ENCODE assay signal across 12 cellular contexts in the genomic region with DNA sequence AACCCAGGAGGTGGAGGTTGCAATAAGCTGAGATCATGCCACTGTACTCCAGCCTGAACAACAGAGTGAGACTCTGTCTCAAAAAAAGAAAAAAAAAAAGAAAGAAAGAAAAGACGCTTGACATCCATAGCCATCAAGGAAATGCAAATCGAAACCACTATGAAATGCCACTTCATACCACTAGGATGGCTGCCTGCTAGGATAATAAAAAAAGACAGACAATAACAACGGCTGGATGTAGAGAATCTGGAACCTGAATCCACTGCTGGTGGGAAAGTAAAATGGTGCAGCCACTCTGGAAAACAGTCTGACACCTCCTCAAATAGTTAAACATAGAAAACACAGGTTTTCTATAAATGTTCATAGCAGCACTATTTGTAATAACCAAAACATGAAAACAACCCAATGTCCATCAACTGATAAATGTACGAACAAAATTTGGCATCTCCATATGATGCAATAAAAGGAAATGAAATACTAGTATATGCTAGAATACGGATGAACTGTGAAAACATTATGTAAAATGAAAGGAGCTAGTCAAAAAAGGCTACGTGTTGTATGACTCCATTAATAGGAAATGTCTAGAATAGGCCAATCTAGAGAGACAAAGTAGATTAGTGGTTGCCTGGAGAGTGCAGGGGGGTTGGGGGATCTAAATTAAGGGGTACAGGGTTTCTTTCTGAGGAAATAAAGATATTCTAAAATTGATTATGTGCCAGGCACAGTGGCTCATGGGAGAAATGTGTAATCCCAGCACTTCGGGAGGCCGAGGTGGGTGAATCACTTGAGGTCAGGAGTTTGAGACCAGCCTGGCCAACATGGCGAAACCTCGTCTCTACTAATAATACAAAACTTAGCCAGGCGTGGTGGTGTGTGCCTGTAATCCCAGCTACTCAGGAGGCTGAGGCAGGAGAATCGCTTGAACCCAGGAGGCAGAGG. TPM values are rescaled to one million over a fixed set of nuclear protein-coding genes. Genes with fewer than 3 reads are reported as not detected.
DNase-seq lines count a peak whose midpoint lies in the region; ATAC-seq, FAIRE-seq and TF ChIP-seq lines count a peak whose summit lies in the region.
"Had no signal": no experiment of that assay in that cellular context is flagged by ENCODE, and none has a peak within 500 bp of the region (broad histone marks: within the 10 kb centered on the region; RNA-seq: fewer than 3 reads in every experiment).

No MANE protein-coding gene starts in this region.

- no peaks in the 10 kb centered on the region for H3K9me3 ChIP-seq in Peyer's patch
- H3K9me3 ChIP-seq in endothelial cell of umbilical vein (replicated peaks; ENCODE audit: control insufficient read depth, insufficient read depth, low read length), result no peaks in the 10 kb centered on the region

- H3K27ac ChIP-seq in Peyer's patch (peak overlapping the region in 3 of 4 donors; percentile 25 to 88 (median 87)), endothelial cell of umbilical vein (ENCODE audit: insufficient read depth, low read depth, low read length) (peak overlapping the region; percentile 77)

- H3K27me3 ChIP-seq in Peyer's patch, result no peaks in the 10 kb centered on the region
- no peaks in the 10 kb centered on the region for H3K27me3 ChIP-seq in endothelial cell of umbilical vein (ENCODE audit: control insufficient read depth in 2 of 2, insufficient read depth in 2 of 2, low read length in 2 of 2)

- TF ChIP-seq POLR2A in Peyer's patch (IDR thresholded peaks at IDR 0.05) (no peak), endothelial cell of umbilical vein (IDR thresholded peaks at IDR 0.05; ENCODE audit: low read depth, low read length) (no peak)

- dilution Hi-C loops in endothelial cell of umbilical vein (cut with MboI; ENCODE audit: extremely low pct_ligation_motif_present, low sequenced_read_pairs), result no loop called here

- H3K4me2 ChIP-seq in endothelial cell of umbilical vein (ENCODE audit: insufficient read depth, low read length), result no peak overlapping the region

- peaks cover 3% of the 10 kb centered on the region for H3K9me3 Mint-ChIP-seq in activated CD4-positive, alpha-beta T cell treated with anti-CD3 and anti-CD28 coated beads, Interleukin-2, amount 10 ng/mL, durations not matched to agents 24 days and 14 days

- H4K20me1 ChIP-seq in endothelial cell of umbilical vein (replicated peaks; ENCODE audit: control insufficient read depth, extremely low read depth, insufficient read depth, low read length), result no peaks in the 10 kb centered on the region

- peak overlapping the region; percentile 84 for H3K27ac Mint-ChIP-seq in activated CD4-positive, alpha-beta T cell treated with anti-CD3 and anti-CD28 coated beads, Interleukin-2, amount 10 ng/mL, durations not matched to agents 24 days and 14 days

- no peak overlapping the region for H3K4me3 Mint-ChIP-seq in activated CD4-positive, alpha-beta T cell treated with anti-CD3 and anti-CD28 coated beads, Interleukin-2, amount 10 ng/mL, durations not matched to agents 24 days and 14 days

- H3K4me1 Mint-ChIP-seq in activated CD4-positive, alpha-beta T cell treated with anti-CD3 and anti-CD28 coated beads, Interleukin-2, amount 10 ng/mL, durations not matched to agents 24 days and 14 days, result peaks cover 37% of the 10 kb centered on the region

- CTCF ChIA-PET in endothelial cell of umbilical vein (lab: Charles Lee), result interaction anchor here (1.2 to 1.3 kb wide), 2 partner anchors 13 to 16 kb away, joined by 3 read pairs; no protein-coding TSS in a partner anchor

- no peak overlapping the region for H3K9ac ChIP-seq in endothelial cell of umbilical vein (replicated peaks; ENCODE audit: extremely low read depth, insufficient read depth, low read length)

- H3K4me3 ChIP-seq in Peyer's patch (peak overlapping the region in 2 of 4 donors; percentile 31 to 45), endothelial cell of umbilical vein (replicated peaks in 1 of 3; ENCODE audit: insufficient read depth in 1 of 3, low read depth in 1 of 3, low read length in 3 of 3) (no peak overlapping the region)

- DNase-seq in activated CD4-positive, alpha-beta T cell treated with anti-CD3 and anti-CD28 coated beads, Interleukin-2, amount 10 ng/mL, durations not matched to agents 24 days and 14 days, result no peak
- no peak for DNase-seq in activated CD4-positive, alpha-beta T cell treated with anti-CD3 and anti-CD28 coated beads for 1 hour
- DNase-seq in Peyer's patch, result no peak
- DNase-seq in endothelial cell of umbilical vein (ENCODE audit: low read depth, low spot score), result no peak
- DNase-seq in stimulated activated CD8-positive, alpha-beta memory T cell treated with anti-CD3 and anti-CD28 coated beads, Interleukin-4, amount 100 ng/mL, for 48 hours, result peak; percentile 51
- DNase-seq in NCI-H748 treated with DMSO at 0.1 percent for 48 hours (lab: John Stamatoyannopoulos, UW), result no peak
- no peak for DNase-seq in NCI-H82 treated with DMSO at 0.1 percent for 48 hours (lab: John Stamatoyannopoulos, UW; ENCODE audit: unreplicated experiment)
- DNase-seq: mesendoderm, NCI-H1694, T1000 had no signal

- H3K36me3 ChIP-seq in Peyer's patch (peaks cover 0 to 36% (median 0%) of the 10 kb centered on the region in 3 donors), endothelial cell of umbilical vein (ENCODE audit: control insufficient read depth in 2 of 2, extremely low read depth in 1 of 2, insufficient read depth in 2 of 2, low read length in 2 of 2) (peaks cover 0 to 5% of the 10 kb centered on the region in 2 experiments)

- FAIRE-seq in endothelial cell of umbilical vein (lab: Jason Lieb, UNC), result no peak
- FAIRE-seq: colon had no signal

- TF ChIP-seq CTCF in Peyer's patch (IDR thresholded peaks at IDR 0.05) (peak in 4 of 6 experiments; percentile 25 to 36 (median 34)), endothelial cell of umbilical vein (IDR thresholded peaks at IDR 0.05; ENCODE audit: extremely low read depth in 1 of 2, insufficient read depth in 1 of 2, low read depth in 1 of 2, low read length in 2 of 2) (no peak)

- POLR2A ChIA-PET in endothelial cell of umbilical vein (lab: Charles Lee), result interaction anchor here (1.1 kb wide), 1 partner anchor 11 kb away, joined by 3 read pairs; no protein-coding TSS in a partner anchor

- ATAC-seq in HG02981 (IDR thresholded peaks at IDR 0.05; ENCODE audit: unreplicated experiment), result no peak

- peaks cover 0 to 43% (median 4%) of the 10 kb centered on the region in 4 donors for H3K4me1 ChIP-seq in Peyer's patch
- peaks cover 29% of the 10 kb centered on the region for H3K4me1 ChIP-seq in endothelial cell of umbilical vein (ENCODE audit: control insufficient read depth, extremely low read depth, insufficient read depth, low read length)

- H3K27me3 Mint-ChIP-seq in activated CD4-positive, alpha-beta T cell treated with anti-CD3 and anti-CD28 coated beads, Interleukin-2, amount 10 ng/mL, durations not matched to agents 24 days and 14 days, result no peaks in the 10 kb centered on the region

- peaks cover 56% of the 10 kb centered on the region for H3K36me3 Mint-ChIP-seq in activated CD4-positive, alpha-beta T cell treated with anti-CD3 and anti-CD28 coated beads, Interleukin-2, amount 10 ng/mL, durations not matched to agents 24 days and 14 days (ENCODE audit: low read depth)

- no peaks in the 10 kb centered on the region for H3K9me1 ChIP-seq in endothelial cell of umbilical vein (replicated peaks; ENCODE audit: control insufficient read depth, extremely low read depth, insufficient read depth, low read length)

- intact Hi-C loops in activated CD4-positive, alpha-beta T cell treated with anti-CD3 and anti-CD28 coated beads, Interleukin-2, amount 10 ng/mL, durations not matched to agents 24 days and 14 days (cut with micrococcal nuclease), result no loop called here
- intact Hi-C loops in endothelial cell of umbilical vein (cut with micrococcal nuclease), result no loop called here

- H2AFZ ChIP-seq in endothelial cell of umbilical vein (ENCODE audit: low read depth, low read length), result no peak overlapping the region

- H3K79me2 ChIP-seq in endothelial cell of umbilical vein (ENCODE audit: control insufficient read depth, insufficient read depth, low read length), result peaks cover 6% of the 10 kb centered on the region

- no TSS peak for BruUV-seq in endothelial cell of umbilical vein (replicated peaks; lab: Mats Ljungman, UMichigan)

RNA-seq across cellular contexts. Expression of gene WSB2, which starts 9.7 kb away (rescaled TPM):
- total RNA-seq in activated CD4-positive, alpha-beta T cell treated with anti-CD3 and anti-CD28 coated beads, Interleukin-2, amount 10 ng/mL, durations not matched to agents 24 days and 14 days, result 129 and 133 TPM in 2 replicates
- total RNA-seq in Peyer's patch (100 to 1,000 TPM in 3 of 4 donors, 10 to 100 TPM in 1; 76.7 to 146 (median 110) TPM), endothelial cell of umbilical vein (73.6 and 85.3 TPM in 2 replicates)
- 107 and 108 TPM in 2 replicates for polyA plus RNA-seq in endothelial cell of umbilical vein
- 99.3 and 105 TPM in 2 replicates for polyA plus RNA-seq in endothelial cell of umbilical vein (2011; cell fraction: cytosol; rRNA removed)
- 48.1 and 56.3 TPM in 2 replicates for polyA plus RNA-seq in endothelial cell of umbilical vein (2011; cell fraction: nucleus; rRNA removed)
- 60.1 and 66.7 TPM in 2 replicates for polyA plus RNA-seq in endothelial cell of umbilical vein (2012)
- 230 and 342 TPM in 2 replicates for polyA minus RNA-seq in endothelial cell of umbilical vein
- polyA minus RNA-seq in endothelial cell of umbilical vein (2011; cell fraction: cytosol; rRNA and poly(A)+ RNA removed), result 61.2 TPM
- polyA minus RNA-seq in endothelial cell of umbilical vein (2011; cell fraction: nucleus; rRNA and poly(A)+ RNA removed), result 40.9 and 53.3 TPM in 2 replicates

RNA-seq across cellular contexts. Expression of gene RFC5, which starts 34.7 kb away (rescaled TPM):
- total RNA-seq in activated CD4-positive, alpha-beta T cell treated with anti-CD3 and anti-CD28 coated beads, Interleukin-2, amount 10 ng/mL, durations not matched to agents 24 days and 14 days, result 82.9 and 84.4 TPM in 2 replicates
- total RNA-seq in Peyer's patch, result 10 to 100 TPM in 2 of 4 donors, 1 to 10 TPM in 2; 8.3 to 18.2 (median 10.6) TPM
- total RNA-seq in endothelial cell of umbilical vein, result 23.3 and 24.8 TPM in 2 replicates
- 15.1 and 18.1 TPM in 2 replicates for polyA plus RNA-seq in endothelial cell of umbilical vein
- 18.8 and 19.4 TPM in 2 replicates for polyA plus RNA-seq in endothelial cell of umbilical vein (2011; cell fraction: cytosol; rRNA removed)
- 35.7 and 40.1 TPM in 2 replicates for polyA plus RNA-seq in endothelial cell of umbilical vein (2011; cell fraction: nucleus; rRNA removed)
- polyA plus RNA-seq in endothelial cell of umbilical vein (2012), result 13.2 and 22.0 TPM in 2 replicates
- polyA minus RNA-seq in endothelial cell of umbilical vein, result 21.4 and 25.0 TPM in 2 replicates
- 34.7 TPM for polyA minus RNA-seq in endothelial cell of umbilical vein (2011; cell fraction: cytosol; rRNA and poly(A)+ RNA removed)
- polyA minus RNA-seq in endothelial cell of umbilical vein (2011; cell fraction: nucleus; rRNA and poly(A)+ RNA removed), result 11.9 and 16.5 TPM in 2 replicates

RNA-seq across cellular contexts. Expression of gene VSIG10, which starts 52.6 kb away (rescaled TPM):
- 12.8 and 14.4 TPM in 2 replicates for total RNA-seq in activated CD4-positive, alpha-beta T cell treated with anti-CD3 and anti-CD28 coated beads, Interleukin-2, amount 10 ng/mL, durations not matched to agents 24 days and 14 days
- total RNA-seq in Peyer's patch, result 100 to 1,000 TPM in 3 of 4 donors, 10 to 100 TPM in 1; 72.6 to 342 (median 208) TPM
- 38.4 and 38.6 TPM in 2 replicates for total RNA-seq in endothelial cell of umbilical vein
- 16.1 and 16.3 TPM in 2 replicates for polyA plus RNA-seq in endothelial cell of umbilical vein
- 12.5 and 13.9 TPM in 2 replicates for polyA plus RNA-seq in endothelial cell of umbilical vein (2011; cell fraction: cytosol; rRNA removed)
- 33.1 and 33.8 TPM in 2 replicates for polyA plus RNA-seq in endothelial cell of umbilical vein (2011; cell fraction: nucleus; rRNA removed)
- polyA plus RNA-seq in endothelial cell of umbilical vein (2012), result 19.3 and 21.7 TPM in 2 replicates
- 57.9 and 81.7 TPM in 2 replicates for polyA minus RNA-seq in endothelial cell of umbilical vein
- 26.2 TPM for polyA minus RNA-seq in endothelial cell of umbilical vein (2011; cell fraction: cytosol; rRNA and poly(A)+ RNA removed)
- polyA minus RNA-seq in endothelial cell of umbilical vein (2011; cell fraction: nucleus; rRNA and poly(A)+ RNA removed), result 29.0 and 42.3 TPM in 2 replicates

Comparison
In these comparisons a context has a peak if more than half of its experiments do, and no peak if none do; other contexts are left out.
1. CTCF ChIP-seq: peak in Peyer's patch (4 of 6); none in endothelial cell of umbilical vein (0 of 2).